Comparison of ENCODE assay signal across 22 cellular contexts in the genomic region with DNA sequence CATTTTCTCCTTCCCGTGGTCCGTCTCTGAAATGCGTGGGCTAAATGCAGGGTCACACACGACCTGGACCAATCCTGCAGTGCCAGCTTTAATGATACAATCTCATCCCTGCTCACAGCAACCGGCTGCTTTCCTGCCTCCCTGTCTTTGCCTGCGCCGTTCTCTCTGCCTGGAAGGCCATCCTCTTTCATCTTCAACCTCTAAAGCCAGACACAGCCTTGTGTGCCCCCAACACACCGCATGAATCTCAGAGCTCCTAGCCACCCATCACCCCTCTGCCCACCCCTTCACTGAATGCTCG. TPM values are rescaled to one million over a fixed set of nuclear protein-coding genes. Genes with fewer than 3 reads are reported as not detected.
DNase-seq lines count a peak whose midpoint lies in the region; ATAC-seq, FAIRE-seq and TF ChIP-seq lines count a peak whose summit lies in the region.
"Had no signal": no experiment of that assay in that cellular context is flagged by ENCODE, and none has a peak within 500 bp of the region (broad histone marks: within the 10 kb centered on the region; RNA-seq: fewer than 3 reads in every experiment).

No MANE protein-coding gene starts in this region.

- 78 to 82% (median 81%) methylated on average over 9 of the region's 9 CpGs for WGBS in stomach, 5 donors

- H3K27ac Mint-ChIP-seq in CD8-positive, alpha-beta memory T cell: peak overlapping the region in 7 of 8 donors; percentile 86 to 97 (median 90)
- peak overlapping the region; percentile 9 for H3K27ac Mint-ChIP-seq in mesothelial cell of epicardium
- H3K27ac Mint-ChIP-seq: activated T-helper 2 cell treated with anti-CD3 and anti-CD28 coated beads, Interferon-gamma antibody, Interleukin-2, Interleukin-4, amounts not matched to agents 10 μg/mL and 5 μg/mL and 100 μg/mL, durations not matched to agents 14 hours and 24 hours and 36 hours; dendritic cell treated with granulocyte-macrophage colony-stimulating factor and Interleukin-4, amounts not matched to agents 40 ng/mL and 50 ng/mL, for 4 days; type B pancreatic cell had no signal

- peak overlapping the region in 5 of 7 donors; percentile 17 to 76 (median 46) for H3K4me3 Mint-ChIP-seq in CD8-positive, alpha-beta memory T cell
- H3K4me3 Mint-ChIP-seq in mesothelial cell of epicardium: no peak overlapping the region
- H3K4me3 Mint-ChIP-seq: dendritic cell treated with granulocyte-macrophage colony-stimulating factor and Interleukin-4, amounts not matched to agents 40 ng/mL and 50 ng/mL, for 4 days; type B pancreatic cell had no signal

- no peak for TF ChIP-seq EP300 in stomach (IDR thresholded peaks at IDR 0.05)

- TF ChIP-seq CTCF in bronchial epithelial cell (IDR thresholded peaks at IDR 0.05; ENCODE audit: insufficient read depth, low read length, severe bottlenecking): no peak
- no peak for TF ChIP-seq CTCF in mesothelial cell of epicardium (IDR thresholded peaks at IDR 0.05; ENCODE audit: unreplicated experiment)
- TF ChIP-seq CTCF in stomach (IDR thresholded peaks at IDR 0.05): no peak

- peaks cover 2 to 33% (median 13%) of the 10 kb centered on the region in 3 donors for H3K36me3 Mint-ChIP-seq in CD8-positive, alpha-beta memory T cell
- no peaks in the 10 kb centered on the region for H3K36me3 Mint-ChIP-seq in mesothelial cell of epicardium
- H3K36me3 Mint-ChIP-seq: naive B cell had no signal

- TF ChIP-seq POLR2A in stomach (IDR thresholded peaks at IDR 0.05): no peak

- no peaks in the 10 kb centered on the region for H3K27me3 ChIP-seq in CD8-positive, alpha-beta memory T cell (ENCODE audit: insufficient read depth, low read length, poor library complexity, severe bottlenecking)
- H3K27me3 ChIP-seq in bronchial epithelial cell (ENCODE audit: control insufficient read depth, insufficient read depth, low read length): no peaks in the 10 kb centered on the region
- H3K27me3 ChIP-seq in stomach: no peaks in the 10 kb centered on the region

- CTCF ChIA-PET in CD8-positive, alpha-beta memory T cell (lab: Charles Lee): interaction anchor here (1.1 to 1.2 kb wide), 2 partner anchors 68 to 70 kb away, joined by 4 to 6 read pairs; no protein-coding TSS in a partner anchor

- H3K27ac ChIP-seq in CD8-positive, alpha-beta memory T cell (ENCODE audit: low read depth, low read length): no peak overlapping the region
- H3K27ac ChIP-seq in stomach: peak overlapping the region in 4 of 5 donors; percentile 11 to 84 (median 72)

- no peaks in the 10 kb centered on the region for H3K9me3 Mint-ChIP-seq in CD8-positive, alpha-beta memory T cell
- no peaks in the 10 kb centered on the region for H3K9me3 Mint-ChIP-seq in mesothelial cell of epicardium
- H3K9me3 Mint-ChIP-seq: activated T-helper 2 cell treated with anti-CD3 and anti-CD28 coated beads, Interferon-gamma antibody, Interleukin-2, Interleukin-4, amounts not matched to agents 10 μg/mL and 5 μg/mL and 100 μg/mL, durations not matched to agents 14 hours and 24 hours and 36 hours; dendritic cell treated with granulocyte-macrophage colony-stimulating factor and Interleukin-4, amounts not matched to agents 40 ng/mL and 50 ng/mL, for 4 days; naive B cell; type B pancreatic cell had no signal

- FAIRE-seq in bronchial epithelial cell (lab: Jason Lieb, UNC): peak; percentile 64
- FAIRE-seq: HepG2 had no signal

- H3K4me1 Mint-ChIP-seq in CD8-positive, alpha-beta memory T cell: peaks cover 30 to 36% (median 36%) of the 10 kb centered on the region in 3 donors
- H3K4me1 Mint-ChIP-seq in mesothelial cell of epicardium: peaks cover 9% of the 10 kb centered on the region

- DNase-seq in CD8-positive, alpha-beta memory T cell: no peak
- DNase-seq in bronchial epithelial cell (ENCODE audit: low read depth) (no peak), mesothelial cell of epicardium (ENCODE audit: low spot score in 2 of 2, unreplicated experiment in 2 of 2) (no peak), stomach (no peak), NCI-H2171 (lab: John Stamatoyannopoulos, UW) (no peak), Kasumi-1 (lab: John Stamatoyannopoulos, UW) (no peak)
- DNase-seq: activated CD8-positive, alpha-beta memory T cell treated with anti-CD3 and anti-CD28 coated beads for 24 hours; MV-4-11; naive B cell; NCI-H2081 treated with DMSO at 0.1 percent for 48 hours; NCI-H69; PC-3; retina; stimulated activated CD4-positive, alpha-beta T cell treated with anti-CD3 and anti-CD28 coated beads, Interleukin-4, amount 100 ng/mL, for 1 hour; stimulated activated CD8-positive, alpha-beta memory T cell treated with anti-CD3 and anti-CD28 coated beads, Interleukin-4, amount 100 ng/mL, for 48 hours had no signal

- ATAC-seq in HG03565 (IDR thresholded peaks at IDR 0.05; ENCODE audit: unreplicated experiment) (no peak), GM18873 (IDR thresholded peaks at IDR 0.05; ENCODE audit: low FRiP score, unreplicated experiment) (no peak)
- ATAC-seq: HCT116, HepG2, PC-3 had no signal

- H3K9me3 ChIP-seq in CD8-positive, alpha-beta memory T cell (ENCODE audit: low read length): no peaks in the 10 kb centered on the region
- H3K9me3 ChIP-seq in stomach: no peaks in the 10 kb centered on the region

- H3K27me3 Mint-ChIP-seq in CD8-positive, alpha-beta memory T cell: peaks cover 0 to 2% of the 10 kb centered on the region in 2 donors
- no peaks in the 10 kb centered on the region for H3K27me3 Mint-ChIP-seq in mesothelial cell of epicardium (ENCODE audit: low read depth)
- H3K27me3 Mint-ChIP-seq: dendritic cell treated with granulocyte-macrophage colony-stimulating factor and Interleukin-4, amounts not matched to agents 40 ng/mL and 50 ng/mL, for 4 days had no signal

- H3K36me3 ChIP-seq in CD8-positive, alpha-beta memory T cell (ENCODE audit: insufficient read depth, low read length): no peaks in the 10 kb centered on the region
- H3K36me3 ChIP-seq in bronchial epithelial cell (ENCODE audit: control insufficient read depth, insufficient read depth, low read length): no peaks in the 10 kb centered on the region
- peaks cover 26 to 67% (median 59%) of the 10 kb centered on the region in 4 donors for H3K36me3 ChIP-seq in stomach

- intact Hi-C loops in stomach (cut with DNase I; ENCODE audit: low total_unique reads): no loop called here

- H3K4me3 ChIP-seq in CD8-positive, alpha-beta memory T cell (ENCODE audit: low read length): no peak overlapping the region
- no peak overlapping the region for H3K4me3 ChIP-seq in bronchial epithelial cell (ENCODE audit: low read depth, low read length)
- H3K4me3 ChIP-seq in stomach: no peak overlapping the region

- POLR2A ChIA-PET in CD8-positive, alpha-beta memory T cell (lab: Charles Lee): no interaction called here

- H3K4me1 ChIP-seq in CD8-positive, alpha-beta memory T cell (ENCODE audit: insufficient read depth, low read length): peaks cover 21% of the 10 kb centered on the region
- H3K4me1 ChIP-seq in stomach: peaks cover 50 to 95% (median 63%) of the 10 kb centered on the region in 4 donors

RNA-seq across cellular contexts. Expression of a gene that starts 14.7 kb away (rescaled TPM):
- total RNA-seq in CD8-positive, alpha-beta memory T cell: not detected
- not detected for polyA plus RNA-seq in CD8-positive, alpha-beta memory T cell
- total RNA-seq in bronchial epithelial cell (not detected in 2 replicates), mesothelial cell of epicardium (not detected in 3 replicates), stomach (not detected)
- polyA plus RNA-seq in stomach: not detected
- total RNA-seq: activated T-helper 2 cell treated with anti-CD3 and anti-CD28 coated beads, Interferon-gamma antibody, Interleukin-2, Interleukin-4, amounts not matched to agents 10 μg/mL and 5 μg/mL and 100 μg/mL, durations not matched to agents 14 hours and 24 hours and 36 hours; HepG2; PC-3 had no signal

RNA-seq across cellular contexts. Expression of a gene that starts 29.2 kb away (rescaled TPM):
- not detected for total RNA-seq in CD8-positive, alpha-beta memory T cell
- polyA plus RNA-seq in CD8-positive, alpha-beta memory T cell: not detected
- not detected in 2 replicates for total RNA-seq in bronchial epithelial cell
- 0.09 to 0.11 TPM in 2 of 3 replicates, not detected in the other for total RNA-seq in mesothelial cell of epicardium
- not detected for total RNA-seq in stomach
- not detected for polyA plus RNA-seq in stomach
- total RNA-seq: activated T-helper 2 cell treated with anti-CD3 and anti-CD28 coated beads, Interferon-gamma antibody, Interleukin-2, Interleukin-4, amounts not matched to agents 10 μg/mL and 5 μg/mL and 100 μg/mL, durations not matched to agents 14 hours and 24 hours and 36 hours; HepG2; PC-3 had no signal
- polyA plus RNA-seq: HepG2 had no signal

RNA-seq across cellular contexts. Expression of a gene that starts 48.8 kb away (rescaled TPM):
- total RNA-seq in CD8-positive, alpha-beta memory T cell: 10 to 100 TPM; 12.1 to 15.2 TPM
- polyA plus RNA-seq in CD8-positive, alpha-beta memory T cell: 17.3 TPM
- 1.0 and 2.4 TPM in 2 replicates for total RNA-seq in bronchial epithelial cell
- total RNA-seq in mesothelial cell of epicardium: 53.9 to 60.6 TPM (median 54.7 TPM) in 3 replicates
- 100 to 1,000 TPM in 2 of 5 donors, 10 to 100 TPM in 3; 53.1 to 251 (median 65.2) TPM for total RNA-seq in stomach
- polyA plus RNA-seq in stomach: 10 to 100 TPM; 22.6 to 44.7 (median 32.0) TPM
